ENCODE assay signal across 11 cellular contexts in genomic region chr2:27308359-27308875, GRCh38. TPM values are rescaled to one million over a fixed set of nuclear protein-coding genes. Genes with fewer than 3 reads are reported as not detected.
DNase-seq lines count a peak whose midpoint lies in the region; ATAC-seq, FAIRE-seq and TF ChIP-seq lines count a peak whose summit lies in the region.
"Had no signal": no experiment of that assay in that cellular context is flagged by ENCODE, and none has a peak within 500 bp of the region (broad histone marks: within the 10 kb centered on the region; RNA-seq: fewer than 3 reads in every experiment).

Gene UCN, minus strand, starts transcription at chr2:27308445. Its CDS starts 550 bp downstream, at chr2:27307895.

- POLR2A ChIA-PET in HEK293T (lab: Yijun Ruan, JAX) = no interaction called here

- no peak within 1 kb of the TSS for H3K4me3 ChIP-seq in body of pancreas

- CTCF ChIA-PET in HEK293T (lab: Yijun Ruan, JAX) = no interaction called here

- peak within 1 kb of the TSS; percentile 61 for H3K4me3 Mint-ChIP-seq in activated T-cell treated with anti-CD3 and anti-CD28 coated beads, Interleukin-2, amount 50 U/mL, for 4 hours
- peak within 1 kb of the TSS; percentile 55 for H3K4me3 Mint-ChIP-seq in stimulated activated memory B cell treated with anti-CD40 and anti-IgM and Interleukin-4, amounts not matched to agents 10 μg/mL and 1 μg/mL and 100 μg/mL, for 72 hours

- no peak for TF ChIP-seq CTCF in body of pancreas (IDR thresholded peaks at IDR 0.05)

- H3K9me3 Mint-ChIP-seq in activated T-cell treated with anti-CD3 and anti-CD28 coated beads, Interleukin-2, amount 50 U/mL, for 4 hours = no peaks in the 10 kb centered on the region
- no peaks in the 10 kb centered on the region for H3K9me3 Mint-ChIP-seq in stimulated activated memory B cell treated with anti-CD40 and anti-IgM and Interleukin-4, amounts not matched to agents 10 μg/mL and 1 μg/mL and 100 μg/mL, for 72 hours

- peaks cover 0 to 25% of the 10 kb centered on the region in 2 donors for H3K27me3 ChIP-seq in body of pancreas

- no peak for DNase-seq in activated T-cell treated with anti-CD3 and anti-CD28 coated beads, Interleukin-2, amount 50 U/mL, for 4 hours
- no peak for DNase-seq in activated T-cell treated with anti-CD3 and anti-CD28 coated beads for 4 hours
- peak; percentile 28 to 49 (median 34) for DNase-seq in body of pancreas
- peak; percentile 83 for DNase-seq in iPS-NIHi11 (ENCODE audit: low spot score)
- no peak for DNase-seq in HEK293T (ENCODE audit: extremely low spot score)
- DNase-seq in H54 (ENCODE audit: insufficient read length, low spot score) = no peak
- DNase-seq: midbrain, SHP77 treated with DMSO at 0.1 percent for 48 hours had no signal

- peaks cover 25% of the 10 kb centered on the region for H3K4me1 ChIP-seq in body of pancreas

- no peak for FAIRE-seq in H54 (lab: Jason Lieb, UNC)

- 30 to 44% methylated on average over 14 to 19 of the region's 24 CpGs for WGBS in body of pancreas, 2 donors

- H3K9me3 ChIP-seq in body of pancreas = no peaks in the 10 kb centered on the region

- H3K36me3 Mint-ChIP-seq in activated T-cell treated with anti-CD3 and anti-CD28 coated beads, Interleukin-2, amount 50 U/mL, for 4 hours (ENCODE audit: insufficient read depth) = peaks cover 21% of the 10 kb centered on the region
- peaks cover 33% of the 10 kb centered on the region for H3K36me3 Mint-ChIP-seq in stimulated activated memory B cell treated with anti-CD40 and anti-IgM and Interleukin-4, amounts not matched to agents 10 μg/mL and 1 μg/mL and 100 μg/mL, for 72 hours

- no peak for ATAC-seq in activated T-cell treated with anti-CD3 and anti-CD28 coated beads, Interleukin-2, amount 50 U/mL, for 4 hours
- ATAC-seq in body of pancreas = peak; percentile 13
- no peak for ATAC-seq in stimulated activated memory B cell treated with anti-CD40 and anti-IgM and Interleukin-4, amounts not matched to agents 10 μg/mL and 1 μg/mL and 100 μg/mL, for 72 hours
- ATAC-seq in HG02759 (IDR thresholded peaks at IDR 0.05; ENCODE audit: unreplicated experiment) = no peak

- H3K27ac Mint-ChIP-seq in stimulated activated memory B cell treated with anti-CD40 and anti-IgM and Interleukin-4, amounts not matched to agents 10 μg/mL and 1 μg/mL and 100 μg/mL, for 72 hours = no peak within 1 kb of the TSS

- no peak within 1 kb of the TSS for H3K27ac ChIP-seq in body of pancreas
- H3K27ac ChIP-seq: C4-2B had no signal

- TF ChIP-seq POLR2A in body of pancreas (IDR thresholded peaks at IDR 0.05) (no peak), H54 (IDR thresholded peaks at IDR 0.05; ENCODE audit: low read depth, low read length) (no peak)

- peaks cover 27% of the 10 kb centered on the region for H3K27me3 Mint-ChIP-seq in activated T-cell treated with anti-CD3 and anti-CD28 coated beads, Interleukin-2, amount 50 U/mL, for 4 hours (ENCODE audit: low read depth)
- H3K27me3 Mint-ChIP-seq in stimulated activated memory B cell treated with anti-CD40 and anti-IgM and Interleukin-4, amounts not matched to agents 10 μg/mL and 1 μg/mL and 100 μg/mL, for 72 hours = peaks cover 33% of the 10 kb centered on the region

- peaks cover 8% of the 10 kb centered on the region for H3K4me1 Mint-ChIP-seq in activated T-cell treated with anti-CD3 and anti-CD28 coated beads, Interleukin-2, amount 50 U/mL, for 4 hours (ENCODE audit: low read depth)
- peaks cover 16% of the 10 kb centered on the region for H3K4me1 Mint-ChIP-seq in stimulated activated memory B cell treated with anti-CD40 and anti-IgM and Interleukin-4, amounts not matched to agents 10 μg/mL and 1 μg/mL and 100 μg/mL, for 72 hours

- intact Hi-C loops in body of pancreas (cut with DNase I) = loop anchor here (10.0 kb wide), 1 partner anchor 214 kb away; no protein-coding TSS in a partner anchor

- no peaks in the 10 kb centered on the region for H3K36me3 ChIP-seq in body of pancreas (replicated peaks in 1 of 2; ENCODE audit: insufficient read depth in 1 of 2, low read depth in 2 of 2)

TF ChIP-seq in HEK293T, 16 proteins besides CTCF, POLR2A, EP300 and RAD21:
- TF ChIP-seq FOXM1 (IDR thresholded peaks at IDR 0.05; ENCODE audit: borderline replicate concordance) (no peak), ARNT (IDR thresholded peaks at IDR 0.05) (no peak), SP1 (IDR thresholded peaks at IDR 0.05) (no peak), LEF1 (IDR thresholded peaks at IDR 0.05; ENCODE audit: borderline replicate concordance) (no peak), CTBP1 (IDR thresholded peaks at IDR 0.05; ENCODE audit: borderline replicate concordance) (no peak), ELF4 (IDR thresholded peaks at IDR 0.05) (no peak), PKNOX1 (IDR thresholded peaks at IDR 0.05) (no peak), ZNF384 (IDR thresholded peaks at IDR 0.05) (no peak), FOXA1 (IDR thresholded peaks at IDR 0.05) (no peak), FOXK2 (IDR thresholded peaks at IDR 0.05) (no peak), BHLHE40 (IDR thresholded peaks at IDR 0.05; ENCODE audit: borderline replicate concordance) (no peak), L3MBTL2 (conservative IDR thresholded peaks at IDR 0.05) (no peak), HDGF (IDR thresholded peaks at IDR 0.05; ENCODE audit: borderline replicate concordance) (no peak), TARDBP (IDR thresholded peaks at IDR 0.05) (no peak), SUZ12 (IDR thresholded peaks at IDR 0.05) (no peak), NFRKB (IDR thresholded peaks at IDR 0.05) (no peak)

RNA-seq across cellular contexts. Expression of gene UCN, which starts in this region (rescaled TPM):
- 1 to 10 TPM in 1 of 3 donors, under 1 TPM in 2; 0.71 to 1.1 (median 0.78) TPM for total RNA-seq in activated T-cell treated with anti-CD3 and anti-CD28 coated beads, Interleukin-2, amount 50 U/mL, for 4 hours
- total RNA-seq in body of pancreas = 1 to 10 TPM in 1 of 2 donors, not detected in 1; 2.9 TPM

Comparison
In these comparisons a context has a peak if more than half of its experiments do, and no peak if none do; other contexts are left out.
1. DNase-seq: peak in body of pancreas (4 of 4) and iPS-NIHi11 (single experiment); none in activated T-cell treated with anti-CD3 and anti-CD28 coated beads, Interleukin-2, amount 50 U/mL, for 4 hours (single experiment), activated T-cell treated with anti-CD3 and anti-CD28 coated beads for 4 hours (single experiment), HEK293T (single experiment) and H54 (single experiment).